In genomic region chr7:123674399-123675091, GRCh38 we compare ENCODE assay signal across 18 cellular contexts. TPM values are rescaled to one million over a fixed set of nuclear protein-coding genes. Genes with fewer than 3 reads are reported as not detected.
DNase-seq lines count a peak whose midpoint lies in the region; ATAC-seq lines count a peak whose summit lies in the region.
"Had no signal": no experiment of that assay in that cellular context is flagged by ENCODE, and none has a peak within 500 bp of the region (broad histone marks: within the 10 kb centered on the region; RNA-seq: fewer than 3 reads in every experiment).

No MANE protein-coding gene starts in this region.

- H3K4me2 ChIP-seq in mesenchymal stem cell (ENCODE audit: low read length, poor library complexity, severe bottlenecking) (no peak overlapping the region), Karpas-422 (ENCODE audit: low read depth, low read length, poor library complexity, severe bottlenecking) (no peak overlapping the region)

- no peaks in the 10 kb centered on the region for H3K79me2 ChIP-seq in Karpas-422 (ENCODE audit: low read length)

- WGBS in right cardiac atrium, result 36% methylated on average over 2 of the region's 2 CpGs
- WGBS in mesenchymal stem cell, result 71% methylated on average over 2 of the region's 2 CpGs
- 19% methylated on average over 2 of the region's 2 CpGs for WGBS in aorta, 2 donors

- H3K4ac ChIP-seq in mesenchymal stem cell (ENCODE audit: low read depth in 1 of 2, low read length in 2 of 2), result no peak overlapping the region

- no peak overlapping the region for H3K18ac ChIP-seq in mesenchymal stem cell (ENCODE audit: low read depth in 1 of 2, low read length in 2 of 2)

- H2BK12ac ChIP-seq in mesenchymal stem cell (ENCODE audit: low read length in 2 of 2), result no peak overlapping the region

- H3K27ac ChIP-seq in right cardiac atrium (ENCODE audit: low read length) (no peak overlapping the region), epithelial cell of prostate (peak overlapping the region; percentile 79), mesenchymal stem cell (ENCODE audit: low read length, poor library complexity, severe bottlenecking) (peak overlapping the region; percentile 25), aorta (ENCODE audit: low read depth in 1 of 2, low read length in 2 of 2) (no peak overlapping the region), Karpas-422 (ENCODE audit: low read length) (no peak overlapping the region)
- H3K27ac ChIP-seq: transverse colon had no signal

- H2AFZ ChIP-seq in mesenchymal stem cell (ENCODE audit: low read depth, low read length) (no peak overlapping the region), Karpas-422 (ENCODE audit: low read length) (no peak overlapping the region)

- no peak overlapping the region for H4K8ac ChIP-seq in mesenchymal stem cell (ENCODE audit: low read length)

- no peaks in the 10 kb centered on the region for H3K27me3 ChIP-seq in right cardiac atrium (ENCODE audit: control insufficient read depth, insufficient read depth)
- H3K27me3 ChIP-seq in mesenchymal stem cell (ENCODE audit: control insufficient read depth in 1 of 2, insufficient read depth in 1 of 2, low read length in 2 of 2), result no peaks in the 10 kb centered on the region
- no peaks in the 10 kb centered on the region for H3K27me3 ChIP-seq in aorta (ENCODE audit: control insufficient read depth in 1 of 2, insufficient read depth in 2 of 2, low read length in 1 of 2)
- no peaks in the 10 kb centered on the region for H3K27me3 ChIP-seq in Karpas-422 (ENCODE audit: low read length)
- H3K27me3 ChIP-seq: transverse colon had no signal

- no peaks in the 10 kb centered on the region for H3K9me2 ChIP-seq in Karpas-422 (replicated peaks; ENCODE audit: insufficient read depth, low read length)

- H3K4me3 ChIP-seq in right cardiac atrium (ENCODE audit: low read length) (no peak overlapping the region), mesenchymal stem cell (ENCODE audit: insufficient read depth in 1 of 2, low read depth in 1 of 2, low read length in 2 of 2) (no peak overlapping the region), aorta (ENCODE audit: low read length in 2 of 2) (no peak overlapping the region), Karpas-422 (ENCODE audit: low read length) (no peak overlapping the region)
- H3K4me3 ChIP-seq: transverse colon had no signal

- H4K20me1 ChIP-seq in Karpas-422 (ENCODE audit: insufficient read depth, low read depth, low read length), result peaks cover 5% of the 10 kb centered on the region; the same call in 1 of the 2 replicates

- H3K4me1 ChIP-seq in right cardiac atrium (ENCODE audit: control insufficient read depth, insufficient read depth, low read length) (peaks cover 3% of the 10 kb centered on the region), mesenchymal stem cell (ENCODE audit: control insufficient read depth, insufficient read depth, low read depth, low read length) (no peaks in the 10 kb centered on the region), aorta (ENCODE audit: control insufficient read depth in 1 of 2, insufficient read depth in 2 of 2, low read length in 2 of 2) (no peaks in the 10 kb centered on the region), Karpas-422 (ENCODE audit: low read length) (no peaks in the 10 kb centered on the region)
- H3K4me1 ChIP-seq: transverse colon had no signal

- no peak overlapping the region for H2BK15ac ChIP-seq in mesenchymal stem cell (ENCODE audit: low read depth, poor library complexity, severe bottlenecking)

- no peak overlapping the region for H2BK120ac ChIP-seq in mesenchymal stem cell (ENCODE audit: low read depth, low read length)

- H3K36me3 ChIP-seq in mesenchymal stem cell (ENCODE audit: control insufficient read depth in 1 of 2, insufficient read depth in 2 of 2, low read depth in 1 of 2, low read length in 2 of 2) (peaks cover 0 to 21% of the 10 kb centered on the region in 2 experiments), aorta (ENCODE audit: control insufficient read depth in 1 of 2, insufficient read depth in 2 of 2, low read length in 1 of 2) (no peaks in the 10 kb centered on the region), Karpas-422 (ENCODE audit: insufficient read depth, low read length) (no peaks in the 10 kb centered on the region)
- H3K36me3 ChIP-seq: transverse colon had no signal

- no peak overlapping the region for H2BK5ac ChIP-seq in mesenchymal stem cell (ENCODE audit: low read depth, low read length, poor library complexity, severe bottlenecking)

- DNase-seq in Right ventricle myocardium superior (no peak), right cardiac atrium (no peak), epithelial cell of prostate (ENCODE audit: low read depth, low spot score) (peak; percentile 40), mesenchymal stem cell (peak; percentile 14), aorta (no peak), Karpas-422 (no peak), NCI-H1105 (lab: John Stamatoyannopoulos, UW) (no peak)
- DNase-seq in activated CD4-positive, alpha-beta T cell treated with anti-CD3 and anti-CD28 coated beads, Interleukin-2, amount 50 U/mL, for 48 hours, result no peak
- DNase-seq: activated CD4-positive, alpha-beta T cell treated with anti-CD3 and anti-CD28 coated beads for 36 hours; caudate nucleus; NCI-H1092; NCI-H2227 treated with DMSO at 0.1 percent for 48 hours; OCI-M1; stimulated activated CD4-positive, alpha-beta T cell treated with anti-CD3 and anti-CD28 coated beads, Interleukin-12 subunit alpha, Interleukin-12 subunit beta, amount 100 ng/mL, for 4 hours; transverse colon had no signal

- no peak overlapping the region for H4K91ac ChIP-seq in mesenchymal stem cell (ENCODE audit: low read length)

- ATAC-seq in Right ventricle myocardium superior (ENCODE audit: poor library complexity), result peak; percentile 13
- ATAC-seq in right cardiac atrium, result no peak
- peak; percentile 13 for ATAC-seq in aorta (ENCODE audit: low FRiP score)
- ATAC-seq: activated CD4-positive, alpha-beta T cell treated with anti-CD3 and anti-CD28 coated beads for 36 hours had no signal

- H3K9ac ChIP-seq in mesenchymal stem cell (ENCODE audit: low read length) (peak overlapping the region; percentile 45), Karpas-422 (ENCODE audit: low read length) (no peak overlapping the region)

- H2AK5ac ChIP-seq in mesenchymal stem cell (ENCODE audit: low read length, severe bottlenecking), result no peak overlapping the region

- H3K14ac ChIP-seq in mesenchymal stem cell (ENCODE audit: low read length in 2 of 2), result no peak overlapping the region

- intact Hi-C loops in Right ventricle myocardium superior (cut with DNase I), result no loop called here
- intact Hi-C loops in right cardiac atrium (cut with DNase I), result no loop called here
- intact Hi-C loops in aorta (cut with DNase I), result no loop called here

- no peaks in the 10 kb centered on the region for H3K9me3 ChIP-seq in right cardiac atrium (ENCODE audit: control insufficient read depth, low read length)
- no peaks in the 10 kb centered on the region for H3K9me3 ChIP-seq in mesenchymal stem cell (ENCODE audit: control insufficient read depth, low read length)
- no peaks in the 10 kb centered on the region for H3K9me3 ChIP-seq in aorta (ENCODE audit: control insufficient read depth, low read length)
- H3K9me3 ChIP-seq in Karpas-422 (ENCODE audit: low read length), result no peaks in the 10 kb centered on the region
- H3K9me3 ChIP-seq: transverse colon had no signal

- H3K23ac ChIP-seq in mesenchymal stem cell (ENCODE audit: low read length in 2 of 2), result no peak overlapping the region

- H3K79me1 ChIP-seq in mesenchymal stem cell (replicated peaks; ENCODE audit: low read length, poor library complexity, severe bottlenecking), result no peaks in the 10 kb centered on the region

RNA-seq across cellular contexts. Expression of gene LMOD2, which starts 18.9 kb away (rescaled TPM):
- total RNA-seq in Right ventricle myocardium superior (511 TPM), right cardiac atrium (100 to 1,000 TPM; 258 to 704 (median 329) TPM), aorta (not detected)
- polyA plus RNA-seq in right cardiac atrium (849 TPM), aorta (1 to 10 TPM in 1 of 2 donors, not detected in 1; 1.8 TPM)
- polyA plus RNA-seq in mesenchymal stem cell (2013, experiment 1 of 2), result not detected
- not detected for polyA plus RNA-seq in mesenchymal stem cell (2013, experiment 2 of 2)
- total RNA-seq in Karpas-422 (2014; rRNA removed; shearing (Covaris generic); ENCODE audit: low replicate concordance), result not detected in 2 replicates
- total RNA-seq: activated CD4-positive, alpha-beta T cell treated with anti-CD3 and anti-CD28 coated beads for 36 hours; activated T-helper 2 cell treated with anti-CD3 and anti-CD28 coated beads, Interferon-gamma antibody, Interleukin-2, Interleukin-4, amounts not matched to agents 10 μg/mL and 5 μg/mL and 100 μg/mL, durations not matched to agents 14 hours and 24 hours and 36 hours; endothelial cell of umbilical vein; HT1080 had no signal
- polyA plus RNA-seq: endothelial cell of umbilical vein had no signal

Comparison
In these comparisons a context has a peak if more than half of its experiments do, and no peak if none do; other contexts are left out.
1. ATAC-seq: peak in Right ventricle myocardium superior (single experiment) and aorta (single experiment); none in right cardiac atrium (0 of 2).
2. DNase-seq: peak in epithelial cell of prostate (single experiment) and mesenchymal stem cell (single experiment); none in Right ventricle myocardium superior (single experiment), right cardiac atrium (0 of 3), aorta (0 of 2), Karpas-422 (single experiment), activated CD4-positive, alpha-beta T cell treated with anti-CD3 and anti-CD28 coated beads, Interleukin-2, amount 50 U/mL, for 48 hours (0 of 2) and NCI-H1105 (single experiment).
3. H3K27ac ChIP-seq: peak in epithelial cell of prostate (single experiment) and mesenchymal stem cell (single experiment); none in right cardiac atrium (single experiment), aorta (0 of 2) and Karpas-422 (single experiment).
4. RNA of gene LMOD2, which starts 18.9 kb away (total RNA-seq): 511 TPM in Right ventricle myocardium superior (single experiment) and 258 to 704 TPM in right cardiac atrium; not detected in aorta and not detected in Karpas-422; every median in the first group is over 100 times any median in the second.